Comparison of ENCODE assay signal across 14 cellular contexts in genomic region chr16:23183486-23183862, GRCh38. TPM values are rescaled to one million over a fixed set of nuclear protein-coding genes. Genes with fewer than 3 reads are reported as not detected.
DNase-seq lines count a peak whose midpoint lies in the region; ATAC-seq and TF ChIP-seq lines count a peak whose summit lies in the region.
"Had no signal": no experiment of that assay in that cellular context is flagged by ENCODE, and none has a peak within 500 bp of the region (broad histone marks: within the 10 kb centered on the region; RNA-seq: fewer than 3 reads in every experiment).

No MANE protein-coding gene starts in this region.

- intact Hi-C loops in upper lobe of right lung (cut with DNase I): loop anchor here (5.0 kb wide), 1 partner anchor 249 kb away; no protein-coding TSS in a partner anchor
- intact Hi-C loops in aorta (cut with DNase I): no loop called here

- H3K27ac ChIP-seq in ectodermal cell (ENCODE audit: insufficient read depth, low read depth, low read length, poor library complexity, severe bottlenecking) (no peak overlapping the region), lung (ENCODE audit: low read depth in 1 of 2, low read length in 1 of 2) (no peak overlapping the region), upper lobe of right lung (no peak overlapping the region), aorta (ENCODE audit: low read depth in 1 of 2, low read length in 2 of 2) (no peak overlapping the region)
- H3K27ac ChIP-seq: 22Rv1, psoas muscle, tibial artery had no signal

- H3K9me3 ChIP-seq in ectodermal cell (ENCODE audit: control insufficient read depth, low read length) (no peaks in the 10 kb centered on the region), lung (ENCODE audit: control insufficient read depth in 2 of 2, insufficient read depth in 1 of 2, low read length in 1 of 2) (no peaks in the 10 kb centered on the region), upper lobe of right lung (no peaks in the 10 kb centered on the region), aorta (ENCODE audit: control insufficient read depth, low read length) (no peaks in the 10 kb centered on the region)
- H3K9me3 ChIP-seq: psoas muscle, tibial artery had no signal

- H3K27me3 ChIP-seq in ectodermal cell (ENCODE audit: control insufficient read depth, insufficient read depth, low read length, poor library complexity, severe bottlenecking) (peaks cover 49% of the 10 kb centered on the region), lung (ENCODE audit: control insufficient read depth, insufficient read depth) (no peaks in the 10 kb centered on the region), upper lobe of right lung (peaks cover 29% of the 10 kb centered on the region), aorta (ENCODE audit: control insufficient read depth in 1 of 2, insufficient read depth in 2 of 2, low read length in 1 of 2) (peaks cover 0 to 3% of the 10 kb centered on the region in 2 donors)

- whole genome bisulfite sequencing in ectodermal cell, 2 experiments: 33 to 34% methylated on average over 5 of the region's 5 CpGs
- 17 to 20% methylated on average over 5 of the region's 5 CpGs for WGBS in lung, 2 donors
- WGBS in aorta, 2 donors: 13 to 19% methylated on average over 5 of the region's 5 CpGs

- H3K4me3 ChIP-seq in ectodermal cell (ENCODE audit: insufficient read depth, low read depth, low read length) (peak overlapping the region; percentile 19), lung (peak overlapping the region; percentile 59), upper lobe of right lung (peak overlapping the region; percentile 57), aorta (ENCODE audit: low read length in 2 of 2) (no peak overlapping the region)

- peak overlapping the region; percentile 17 for H3K4me3 Mint-ChIP-seq in activated naive CD8-positive, alpha-beta T cell
- H3K4me3 Mint-ChIP-seq in activated naive CD8-positive, alpha-beta T cell treated with anti-CD3 and anti-CD28 coated beads for 36 hours: no peak overlapping the region
- H3K4me3 Mint-ChIP-seq: dendritic cell treated with granulocyte-macrophage colony-stimulating factor and Interleukin-4, amounts not matched to agents 40 ng/mL and 50 ng/mL, for 4 days had no signal

- H3K36me3 Mint-ChIP-seq in activated naive CD8-positive, alpha-beta T cell: no peaks in the 10 kb centered on the region
- no peaks in the 10 kb centered on the region for H3K36me3 Mint-ChIP-seq in activated naive CD8-positive, alpha-beta T cell treated with anti-CD3 and anti-CD28 coated beads for 36 hours

- H3K4me1 Mint-ChIP-seq in activated naive CD8-positive, alpha-beta T cell (ENCODE audit: low read depth): peaks cover 13% of the 10 kb centered on the region
- peaks cover 5% of the 10 kb centered on the region for H3K4me1 Mint-ChIP-seq in activated naive CD8-positive, alpha-beta T cell treated with anti-CD3 and anti-CD28 coated beads for 36 hours

- H3K36me3 ChIP-seq in ectodermal cell (ENCODE audit: control insufficient read depth, insufficient read depth, low read length): no peaks in the 10 kb centered on the region
- peaks cover 0 to 3% of the 10 kb centered on the region in 2 donors for H3K36me3 ChIP-seq in lung (ENCODE audit: control insufficient read depth in 2 of 2, insufficient read depth in 2 of 2, low read length in 2 of 2)
- no peaks in the 10 kb centered on the region for H3K36me3 ChIP-seq in upper lobe of right lung
- H3K36me3 ChIP-seq in aorta (ENCODE audit: control insufficient read depth in 1 of 2, insufficient read depth in 2 of 2, low read length in 1 of 2): no peaks in the 10 kb centered on the region
- H3K36me3 ChIP-seq: tibial artery had no signal

- DNase-seq in activated naive CD8-positive, alpha-beta T cell treated with anti-CD3 and anti-CD28 coated beads for 36 hours: no peak
- DNase-seq in lung (ENCODE audit: low spot score) (no peak), upper lobe of right lung (no peak), SHP77 (lab: John Stamatoyannopoulos, UW) (no peak), NCI-H748 (lab: John Stamatoyannopoulos, UW; ENCODE audit: unreplicated experiment) (no peak), aorta (no peak)
- DNase-seq: anterior cingulate cortex, tibial artery had no signal

- ATAC-seq in lung (ENCODE audit: insufficient read depth, low FRiP score) (no peak), upper lobe of right lung (no peak), aorta (ENCODE audit: low FRiP score) (no peak)

- H3K27me3 Mint-ChIP-seq in activated naive CD8-positive, alpha-beta T cell: peaks cover 39% of the 10 kb centered on the region
- peaks cover 72% of the 10 kb centered on the region for H3K27me3 Mint-ChIP-seq in activated naive CD8-positive, alpha-beta T cell treated with anti-CD3 and anti-CD28 coated beads for 36 hours

- TF ChIP-seq CTCF in lung (IDR thresholded peaks at IDR 0.05; ENCODE audit: control extremely low read depth, extremely low read depth) (no peak), upper lobe of right lung (IDR thresholded peaks at IDR 0.05) (no peak)

- H3K4me1 ChIP-seq in ectodermal cell (ENCODE audit: control insufficient read depth, insufficient read depth, low read length) (no peaks in the 10 kb centered on the region), lung (ENCODE audit: control insufficient read depth in 2 of 2, insufficient read depth in 2 of 2, low read length in 2 of 2) (peaks cover 0 to 6% of the 10 kb centered on the region in 2 donors), upper lobe of right lung (peaks cover 15% of the 10 kb centered on the region), aorta (ENCODE audit: control insufficient read depth in 1 of 2, insufficient read depth in 2 of 2, low read length in 2 of 2) (no peaks in the 10 kb centered on the region)

- H3K27ac Mint-ChIP-seq in activated naive CD8-positive, alpha-beta T cell: no peak overlapping the region
- H3K27ac Mint-ChIP-seq in activated naive CD8-positive, alpha-beta T cell treated with anti-CD3 and anti-CD28 coated beads for 36 hours: no peak overlapping the region
- H3K27ac Mint-ChIP-seq: dendritic cell treated with granulocyte-macrophage colony-stimulating factor and Interleukin-4, amounts not matched to agents 40 ng/mL and 50 ng/mL, for 4 days had no signal

- no peaks in the 10 kb centered on the region for H3K9me3 Mint-ChIP-seq in activated naive CD8-positive, alpha-beta T cell (ENCODE audit: low read depth)
- H3K9me3 Mint-ChIP-seq in activated naive CD8-positive, alpha-beta T cell treated with anti-CD3 and anti-CD28 coated beads for 36 hours: no peaks in the 10 kb centered on the region
- H3K9me3 Mint-ChIP-seq: dendritic cell treated with granulocyte-macrophage colony-stimulating factor and Interleukin-4, amounts not matched to agents 40 ng/mL and 50 ng/mL, for 4 days had no signal

RNA-seq across cellular contexts. Expression of gene SCNN1G, which starts 0.9 kb away (rescaled TPM):
- total RNA-seq in activated naive CD8-positive, alpha-beta T cell treated with anti-CD3 and anti-CD28 coated beads for 36 hours: not detected
- polyA plus RNA-seq in ectodermal cell (2013, experiment 1 of 4): not detected
- polyA plus RNA-seq in ectodermal cell (2013, experiment 2 of 4): not detected
- polyA plus RNA-seq in ectodermal cell (2013, experiment 3 of 4): not detected
- polyA plus RNA-seq in ectodermal cell (2013, experiment 4 of 4): not detected
- total RNA-seq in lung: 10 to 100 TPM in 1 of 2 donors, 1 to 10 TPM in 1; 7.3 to 13.4 TPM
- 10 to 100 TPM in 1 of 2 donors, 1 to 10 TPM in 1; 9.2 to 16.8 TPM for polyA plus RNA-seq in lung
- total RNA-seq in upper lobe of right lung: 14.8 TPM
- total RNA-seq in aorta: not detected
- polyA plus RNA-seq in aorta: under 1 TPM in 1 of 2 donors, not detected in 1; 0.63 TPM
- total RNA-seq: mononuclear cell, psoas muscle had no signal

RNA-seq across cellular contexts. Expression of gene USP31, which starts 34.2 kb away (rescaled TPM):
- total RNA-seq in activated naive CD8-positive, alpha-beta T cell treated with anti-CD3 and anti-CD28 coated beads for 36 hours: 1 to 10 TPM; 5.2 to 6.3 TPM
- 8.7 TPM for polyA plus RNA-seq in ectodermal cell (2013, experiment 1 of 4)
- 7.3 TPM for polyA plus RNA-seq in ectodermal cell (2013, experiment 2 of 4)
- polyA plus RNA-seq in ectodermal cell (2013, experiment 3 of 4): 4.6 TPM
- 4.9 TPM for polyA plus RNA-seq in ectodermal cell (2013, experiment 4 of 4)
- total RNA-seq in lung (10 to 100 TPM; 14.1 to 26.3 TPM), upper lobe of right lung (15.9 TPM), aorta (10 to 100 TPM; 19.6 to 24.6 TPM)
- polyA plus RNA-seq in lung (1 to 10 TPM; 3.4 to 6.0 TPM), aorta (1 to 10 TPM; 1.4 to 2.6 TPM)

Comparison
In these comparisons a context has a peak if more than half of its experiments do, and no peak if none do; other contexts are left out.
1. H3K4me3 ChIP-seq: peak in ectodermal cell (single experiment), lung (single experiment) and upper lobe of right lung (single experiment); none in aorta (0 of 2).
2. RNA of gene SCNN1G, which starts 0.9 kb away (total RNA-seq): 14.8 TPM in upper lobe of right lung (single experiment) and 7.3 to 13.4 TPM in lung; not detected in aorta and not detected in activated naive CD8-positive, alpha-beta T cell treated with anti-CD3 and anti-CD28 coated beads for 36 hours; every median in the first group is over 4 times any median in the second.